In genomic region chr11:128152796-128153696, GRCh38 we compare ENCODE assay signal across 23 cellular contexts.
DNase-seq lines count a peak whose midpoint lies in the region; FAIRE-seq and TF ChIP-seq lines count a peak whose summit lies in the region.
"Had no signal": no experiment of that assay in that cellular context is flagged by ENCODE, and none has a peak within 500 bp of the region (broad histone marks: within the 10 kb centered on the region; RNA-seq: fewer than 3 reads in every experiment).

No MANE protein-coding gene starts in this region.

- intact Hi-C loops in posterior vena cava (cut with DNase I): no loop called here

- FAIRE-seq in GM19239 (lab: Jason Lieb, UNC): no peak

- peak overlapping the region; percentile 10; the same call in 1 of the 2 replicates for H3K27ac ChIP-seq in VCaP
- H3K27ac ChIP-seq: BLaER1, GM23248, HL-60, Peyer's patch had no signal

- TF ChIP-seq CTCF in VCaP (conservative IDR thresholded peaks at IDR 0.05) (no peak), fibroblast of pulmonary artery (IDR thresholded peaks at IDR 0.05; ENCODE audit: low read length, missing control alignments) (no peak)

- no peak overlapping the region for H3K4me3 ChIP-seq in fibroblast of pulmonary artery (replicated peaks; ENCODE audit: low read depth, low read length)
- H3K4me3 ChIP-seq: BLaER1, GM23248, Peyer's patch had no signal

- DNase-seq in NCI-H526 (lab: John Stamatoyannopoulos, UW): peak; percentile 63 to 92
- DNase-seq in fibroblast of pulmonary artery (ENCODE audit: low read depth): peak; percentile 53
- DNase-seq in pulmonary artery endothelial cell (ENCODE audit: low read depth, low spot score): peak; percentile 26
- no peak for DNase-seq in effector CD8-positive, alpha-beta T cell (lab: John Stamatoyannopoulos, UW)
- DNase-seq in posterior vena cava (ENCODE audit: low spot score): no peak
- DNase-seq in GM19239 (ENCODE audit: insufficient read length, low spot score): no peak
- DNase-seq in inferior parietal cortex (ENCODE audit: extremely low spot score): no peak
- DNase-seq: CD4-positive, alpha-beta T cell; COR-L47; DMS79; GM23248; HCEC 1CT; KG1; NCI-H1092 treated with DMSO at 0.1 percent for 48 hours; NCI-H146; NCI-H2029; NCI-H226; NCI-H510A treated with DMSO at 0.1 percent for 48 hours; NCI-H82; Peyer's patch had no signal

Comparison
In these comparisons a context has a peak if more than half of its experiments do, and no peak if none do; other contexts are left out.
1. DNase-seq: peak in NCI-H526 (2 of 2), fibroblast of pulmonary artery (single experiment) and pulmonary artery endothelial cell (single experiment); none in effector CD8-positive, alpha-beta T cell (single experiment), posterior vena cava (single experiment), GM19239 (single experiment) and inferior parietal cortex (single experiment).